Comparison of ENCODE assay signal across 11 cellular contexts in genomic region chr17:1559743-1560581, GRCh38. TPM values are rescaled to one million over a fixed set of nuclear protein-coding genes. Genes with fewer than 3 reads are reported as not detected.
DNase-seq lines count a peak whose midpoint lies in the region; TF ChIP-seq lines count a peak whose summit lies in the region.
"Had no signal": no experiment of that assay in that cellular context is flagged by ENCODE, and none has a peak within 500 bp of the region (broad histone marks: within the 10 kb centered on the region; RNA-seq: fewer than 3 reads in every experiment).

No MANE protein-coding gene starts in this region.

- H3K4me3 ChIP-seq in LNCaP clone FGC (ENCODE audit: low read depth, low read length) (peak overlapping the region; percentile 89), dorsolateral prefrontal cortex (peak overlapping the region in 39 of 59 donors; percentile 2 to 94 (median 71)), muscle layer of duodenum (ENCODE audit: low read depth in 1 of 2, low read length in 2 of 2) (peak overlapping the region in 1 of 2 donors; percentile 62), transverse colon (no peak overlapping the region)

- 0 to 58% methylated on average over 1 to 19 of the region's 19 CpGs for WGBS in transverse colon (ENCODE audit: low coverage in 1 of 2), 2 donors

- no peak for TF ChIP-seq EP300 in transverse colon (IDR thresholded peaks at IDR 0.05; ENCODE audit: low read depth)

- H3K36me3 ChIP-seq in muscle layer of duodenum (ENCODE audit: control insufficient read depth in 1 of 2, insufficient read depth in 2 of 2, low read length in 2 of 2): peaks cover 0 to 6% of the 10 kb centered on the region in 2 donors
- no peaks in the 10 kb centered on the region for H3K36me3 ChIP-seq in transverse colon

- H3K9me3 ChIP-seq in muscle layer of duodenum (ENCODE audit: control insufficient read depth in 1 of 2, low read length in 2 of 2) (no peaks in the 10 kb centered on the region), transverse colon (no peaks in the 10 kb centered on the region)

- H3K27ac ChIP-seq in dorsolateral prefrontal cortex: peak overlapping the region in 31 of 59 donors; percentile 0 to 83 (median 42)
- H3K27ac ChIP-seq in muscle layer of duodenum (ENCODE audit: low read length): peak overlapping the region; percentile 27
- H3K27ac ChIP-seq in transverse colon: peak overlapping the region in 3 of 4 donors; percentile 20 to 92 (median 32)

- no peak for TF ChIP-seq CTCF in LNCaP clone FGC (IDR thresholded peaks at IDR 0.05; ENCODE audit: control insufficient read depth, extremely low read depth, insufficient read depth)
- TF ChIP-seq CTCF in dorsolateral prefrontal cortex (IDR thresholded peaks at IDR 0.05 in 54 of 56, conservative IDR thresholded peaks at IDR 0.05 in 2 of 56; ENCODE audit: low read depth in 1 of 56, partially characterized antibody in 56 of 56): no peak
- no peak for TF ChIP-seq CTCF in transverse colon (IDR thresholded peaks at IDR 0.05)

- H3K27me3 ChIP-seq in dorsolateral prefrontal cortex (no peaks in the 10 kb centered on the region), muscle layer of duodenum (ENCODE audit: low read depth, low read length) (no peaks in the 10 kb centered on the region), transverse colon (no peaks in the 10 kb centered on the region)

- no peak for TF ChIP-seq POLR2A in transverse colon (IDR thresholded peaks at IDR 0.05)

- intact Hi-C loops in dorsolateral prefrontal cortex (cut with DNase I): loop anchor here (5.0 to 10.0 kb wide), 6 partner anchors 43 to 485 kb away; partner anchors contain the start of genes INPP5K (in 2 of the 2), CRK (in 1 of the 2), OVCA2 (in 1 of the 2) and SLC43A2 (in 1 of the 2)
- intact Hi-C loops in transverse colon (cut with DNase I; ENCODE audit: low total_unique reads): no loop called here

- DNase-seq in LNCaP clone FGC (ENCODE audit: low read depth): no peak
- DNase-seq in dorsolateral prefrontal cortex: no peak
- DNase-seq in transverse colon: peak; percentile 49
- no peak for DNase-seq in stimulated activated CD4-positive, alpha-beta T cell treated with anti-CD3 and anti-CD28 coated beads, Interleukin-4, amount 100 ng/mL, for 1 hour
- DNase-seq in DMS 273 (lab: John Stamatoyannopoulos, UW; ENCODE audit: unreplicated experiment): no peak
- DNase-seq in HK-2 (ENCODE audit: unreplicated experiment): no peak
- DNase-seq: NCI-H1092; NCI-H526; SHP77; stimulated activated naive CD4-positive, alpha-beta T cell treated with Interleukin-2 at 50 U/mL for 16 hours had no signal

- H3K4me1 ChIP-seq in muscle layer of duodenum (ENCODE audit: control insufficient read depth in 1 of 2, insufficient read depth in 2 of 2, low read length in 2 of 2) (peaks cover 13 to 37% of the 10 kb centered on the region in 2 donors), transverse colon (peaks cover 15 to 65% (median 45%) of the 10 kb centered on the region in 4 donors)

- in situ Hi-C loops in transverse colon (cut with MboI; ENCODE audit: low pct_ligation_motif_present in 1 of 4, low pct_unique_long_range_greater_than_20kb in 1 of 4, low sequenced_read_pairs in 3 of 4): no loop called here

RNA-seq across cellular contexts. Expression of gene PITPNA, which starts 2.6 kb away (rescaled TPM):
- total RNA-seq in dorsolateral prefrontal cortex: 100 to 1,000 TPM in 97 of 120 experiments, 10 to 100 TPM in 23; 69.4 to 185 (median 126) TPM
- total RNA-seq in transverse colon: 10 to 100 TPM; 15.3 to 50.2 (median 32.7) TPM

RNA-seq across cellular contexts. Expression of gene INPP5K, which starts 43.5 kb away (rescaled TPM):
- total RNA-seq in dorsolateral prefrontal cortex: 10 to 100 TPM; 28.5 to 70.6 (median 43.8) TPM
- 100 to 1,000 TPM in 1 of 4 donors, 10 to 100 TPM in 3; 10.9 to 114 (median 81.9) TPM for total RNA-seq in transverse colon

Comparison
In these comparisons a context has a peak if more than half of its experiments do, and no peak if none do; other contexts are left out.
1. H3K4me3 ChIP-seq: peak in LNCaP clone FGC (single experiment) and dorsolateral prefrontal cortex (39 of 59); none in transverse colon (0 of 4).
2. Peak in every context shown above with its lines, with median percentiles within 50 percentile points of each other: H3K27ac ChIP-seq.